In the genomic region with DNA sequence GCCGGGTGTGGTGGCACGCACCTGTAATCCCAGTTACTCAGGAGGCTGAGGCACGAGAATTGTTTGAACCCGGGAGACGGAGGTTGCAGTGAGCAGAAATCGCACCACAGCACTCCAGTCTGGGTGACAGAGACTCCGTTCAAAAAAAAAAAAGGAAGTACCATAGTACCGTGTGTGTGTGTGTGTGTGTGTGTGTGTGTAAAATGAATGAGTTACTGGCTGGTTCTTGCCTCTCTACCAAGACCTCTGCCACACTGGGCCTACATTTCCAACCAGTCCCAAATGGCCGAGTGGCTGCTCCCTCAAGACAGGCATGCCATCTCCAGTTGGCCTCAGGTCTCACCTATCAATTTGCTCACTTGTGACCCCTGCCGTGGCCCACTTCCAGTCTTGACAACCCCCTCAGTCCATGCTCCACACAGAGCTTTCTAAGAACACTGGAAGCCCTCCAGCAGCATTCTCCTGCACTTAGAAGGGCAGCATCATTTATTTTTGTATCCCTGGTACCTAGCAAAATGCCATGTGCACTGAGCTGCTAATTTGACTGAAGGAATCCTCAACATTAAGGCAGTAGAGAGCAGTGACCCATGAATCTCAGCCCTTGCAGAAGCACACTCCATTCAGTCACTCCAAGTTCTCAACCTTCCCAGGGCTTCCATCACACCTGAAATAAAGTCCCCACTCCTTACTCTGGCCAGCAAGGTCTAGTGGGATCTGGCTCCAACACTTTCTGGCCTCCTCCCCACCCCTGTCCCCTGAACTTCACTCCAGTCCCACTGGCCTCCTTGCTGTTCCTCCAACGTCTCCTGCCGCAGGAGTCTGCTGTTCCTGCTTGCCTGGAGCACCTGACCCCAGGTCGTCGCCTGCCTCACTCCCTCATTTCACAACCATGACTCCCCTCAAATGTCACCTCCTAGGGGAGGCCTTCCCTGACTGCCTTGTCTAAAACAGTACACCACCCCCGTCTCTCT, we compare ENCODE assay signal across 1 cellular context.
TF ChIP-seq lines count a peak whose summit lies in the region.

No MANE protein-coding gene starts in this region.

TF ChIP-seq in GM12878, 131 proteins besides CTCF, POLR2A, EP300 and RAD21:
- TF ChIP-seq RAD51 (IDR thresholded peaks at IDR 0.05) (no peak), SPI1 (IDR thresholded peaks at IDR 0.05; ENCODE audit: borderline replicate concordance, insufficient read depth, low read depth, low read length) (peak; percentile 23; the same call in 1 of the 2 replicates)
